In the genomic region with DNA sequence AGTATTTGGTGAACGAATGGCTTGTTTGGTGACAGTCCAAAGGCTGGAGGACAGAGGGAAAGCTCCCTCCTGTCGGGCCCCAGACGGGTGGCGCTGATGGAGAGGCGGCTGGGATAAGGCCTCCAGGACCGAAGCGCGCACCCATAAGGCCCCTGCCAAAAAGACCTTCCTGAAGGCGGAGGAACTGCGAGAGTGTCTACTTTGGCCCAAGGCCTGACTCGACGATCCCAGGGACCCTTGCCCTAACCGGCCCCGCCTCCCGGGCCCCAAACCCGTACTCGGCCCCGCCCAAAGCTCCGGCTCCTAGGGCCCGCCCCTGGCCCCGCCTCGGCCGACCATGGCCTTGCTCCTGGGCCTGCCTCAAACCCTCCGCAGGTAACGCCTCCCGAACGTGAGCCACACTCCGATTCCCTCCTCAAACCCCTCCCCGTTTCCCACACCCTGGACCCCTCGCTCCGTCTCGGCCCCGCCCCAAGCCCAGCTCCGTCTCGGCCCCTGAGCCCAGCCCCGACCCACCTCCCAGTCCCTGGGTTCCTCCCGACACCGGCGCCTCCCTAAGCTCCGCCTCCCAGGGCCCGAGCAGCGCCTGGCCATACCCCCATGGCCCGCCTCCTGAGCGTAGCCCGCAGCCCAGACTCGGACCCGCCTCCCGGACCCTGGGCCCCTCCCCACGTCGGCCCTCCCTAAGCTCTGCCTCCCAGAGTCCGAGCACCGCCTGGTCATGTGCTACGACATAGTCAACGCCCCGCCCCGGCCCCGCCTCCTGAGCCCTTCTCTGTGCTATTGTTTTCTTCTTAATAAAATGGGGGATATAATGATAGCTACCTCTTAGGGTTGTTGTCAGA, we compare ENCODE assay signal across 8 cellular contexts.
DNase-seq lines count a peak whose midpoint lies in the region; ATAC-seq, FAIRE-seq and TF ChIP-seq lines count a peak whose summit lies in the region.

No MANE protein-coding gene starts in this region.

- H3K36me3 Mint-ChIP-seq in WTC11 = no peaks in the 10 kb centered on the region; the same call in 1 of the 2 replicates

- TF ChIP-seq CTCF in WTC11 (IDR thresholded peaks at IDR 0.05) = no peak
- TF ChIP-seq CTCF in bronchial epithelial cell (IDR thresholded peaks at IDR 0.05; ENCODE audit: insufficient read depth, low read length, severe bottlenecking) = no peak

- DNase-seq in NCI-H2029 (lab: John Stamatoyannopoulos, UW) = peak; percentile 91
- DNase-seq in WTC11 (ENCODE audit: low spot score) = peak; percentile 97
- peak; percentile 81 for DNase-seq in bronchial epithelial cell (ENCODE audit: low read depth)
- DNase-seq in iPS-NIHi7 (ENCODE audit: extremely low spot score) = peak; percentile 96
- DNase-seq in NK-92 (lab: John Stamatoyannopoulos, UW; ENCODE audit: unreplicated experiment) = no peak

- H3K27me3 ChIP-seq in bronchial epithelial cell (ENCODE audit: control insufficient read depth, insufficient read depth, low read length) = no peaks in the 10 kb centered on the region

- peak overlapping the region; percentile 88 for H3K27ac Mint-ChIP-seq in WTC11

- no peak for FAIRE-seq in bronchial epithelial cell (lab: Jason Lieb, UNC)

- H3K4me3 ChIP-seq in bronchial epithelial cell (ENCODE audit: low read depth, low read length) = peak overlapping the region; percentile 61
- peak overlapping the region; percentile 45 to 60 (median 52) for H3K4me3 ChIP-seq in skin epidermis

- peak overlapping the region; percentile 82 for H3K4me3 Mint-ChIP-seq in WTC11

- H3K27ac ChIP-seq in skin epidermis = peak overlapping the region in 18 of 21 experiments; percentile 9 to 78 (median 63)

- peaks cover 7% of the 10 kb centered on the region for H3K27me3 Mint-ChIP-seq in WTC11 (ENCODE audit: low read depth)

- peaks cover 8% of the 10 kb centered on the region; the same call in 1 of the 2 replicates for H3K9me3 Mint-ChIP-seq in WTC11

- CTCF ChIA-PET in WTC11 (lab: Charles Lee) = interaction anchor here (0.7 to 1.8 kb wide), 10 partner anchors 11 to 750 kb away, joined by 3 to 17 read pairs (median 4); no protein-coding TSS in a partner anchor

- peaks cover 22% of the 10 kb centered on the region for H3K4me1 Mint-ChIP-seq in WTC11

- H3K36me3 ChIP-seq in bronchial epithelial cell (ENCODE audit: control insufficient read depth, insufficient read depth, low read length) = no peaks in the 10 kb centered on the region

- ATAC-seq in GM18502 (IDR thresholded peaks at IDR 0.05; ENCODE audit: poor library complexity, unreplicated experiment) = peak; percentile 100
- ATAC-seq in HG02943 (IDR thresholded peaks at IDR 0.05; ENCODE audit: low read depth, unreplicated experiment) = peak; percentile 100
- peak; percentile 100 for ATAC-seq in WTC11

- POLR2A ChIA-PET in WTC11 (lab: Charles Lee) = interaction anchor here (0.9 kb wide), 1 partner anchor 12 kb away, joined by 4 read pairs; no protein-coding TSS in a partner anchor

TF ChIP-seq in WTC11, 78 proteins besides CTCF, POLR2A, EP300 and RAD21:
- TF ChIP-seq NR2C2 (CRISPR knock-in tag; IDR thresholded peaks at IDR 0.05) (no peak), SP1 (CRISPR knock-in tag; conservative IDR thresholded peaks at IDR 0.05) (peak; percentile 60; the same call in 1 of the 2 replicates)
